ENCODE assay signal across 19 cellular contexts in the genomic region with DNA sequence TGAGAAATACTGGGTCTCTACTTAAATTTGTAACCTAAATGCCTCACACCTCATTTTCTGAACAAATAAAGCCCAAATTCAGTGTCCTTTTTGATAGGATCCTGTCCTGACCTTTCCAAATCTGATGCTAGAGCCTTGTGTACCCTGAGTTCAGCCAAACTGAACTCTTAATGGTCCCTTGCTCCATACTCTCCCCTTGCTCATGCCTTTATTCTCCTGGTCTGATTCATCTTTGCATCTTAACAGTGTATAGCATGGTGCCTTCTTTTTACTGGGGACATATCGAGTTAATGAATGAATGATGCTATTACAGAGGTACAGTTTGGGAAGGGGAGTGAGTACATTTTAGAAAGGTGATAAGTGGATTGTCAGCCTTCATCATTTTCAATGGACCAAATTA. TPM values are rescaled to one million over a fixed set of nuclear protein-coding genes. Genes with fewer than 3 reads are reported as not detected.
A peak's percentile ranks its signal among the peaks of the same experiment; 100 is the strongest.
DNase-seq lines count a peak whose midpoint lies in the region; ATAC-seq, FAIRE-seq and TF ChIP-seq lines count a peak whose summit lies in the region.
"Had no signal": no experiment of that assay in that cellular context is flagged by ENCODE, and none has a peak within 500 bp of the region (broad histone marks: within the 10 kb centered on the region; RNA-seq: fewer than 3 reads in every experiment).

No MANE protein-coding gene starts in this region.

- BruUV-seq in IMR-90 (replicated peaks; lab: Mats Ljungman, UMichigan) (no TSS peak), K562 (replicated peaks; lab: Mats Ljungman, UMichigan) (TSS peak; percentile 17)

- no peak overlapping the region for H2BK5ac ChIP-seq in IMR-90 (ENCODE audit: low read depth, low read length, poor library complexity, severe bottlenecking)

- H3K27me3 Mint-ChIP-seq in activated naive CD8-positive, alpha-beta T cell treated with anti-CD3 and anti-CD28 coated beads, Interleukin-2, amount 50 U/mL, for 24 hours: no peaks in the 10 kb centered on the region
- H3K27me3 Mint-ChIP-seq in activated naive CD8-positive, alpha-beta T cell treated with anti-CD3 and anti-CD28 coated beads for 36 hours: no peaks in the 10 kb centered on the region
- H3K27me3 Mint-ChIP-seq: B cell had no signal

- H3K14ac ChIP-seq in IMR-90 (replicated peaks; ENCODE audit: low read depth, low read length): 0 out of 2 replicates have a peak overlapping the region, but pooled peaks have one; percentile 2

- no peak overlapping the region for H3K4me2 ChIP-seq in IMR-90 (ENCODE audit: low read depth, low read length)
- H3K4me2 ChIP-seq in K562 (ENCODE audit: insufficient read depth, low read length): no peak overlapping the region
- H3K4me2 ChIP-seq: KMS-11 had no signal

- no peak overlapping the region for H3K4ac ChIP-seq in IMR-90 (ENCODE audit: low read depth, low read length)

- no peak overlapping the region for H3K9ac ChIP-seq in IMR-90 (ENCODE audit: low read depth, low read length)
- H3K9ac ChIP-seq in K562 (ENCODE audit: insufficient read depth in 1 of 2, low read depth in 2 of 2, low read length in 2 of 2): no peak overlapping the region
- H3K9ac ChIP-seq: KMS-11 had no signal

- H2AFZ ChIP-seq in IMR-90 (replicated peaks; ENCODE audit: low read length, poor library complexity) (no peak overlapping the region), K562 (ENCODE audit: low read depth, low read length) (no peak overlapping the region)

- no peak overlapping the region for H4K5ac ChIP-seq in IMR-90 (ENCODE audit: low read depth, low read length)

- H4K8ac ChIP-seq in IMR-90 (ENCODE audit: low read depth in 2 of 2, low read length in 2 of 2): no peak overlapping the region

- WGBS in IMR-90 (ENCODE audit: extremely low coverage in 2 of 2, insufficient read length in 1 of 2), 2 experiments: no CpG with 5 or more reads among the region's 1 CpG
- 80% methylated on average over 1 of the region's 1 CpG for WGBS in K562 (ENCODE audit: insufficient coverage, low coverage, missing lambda C conversion rate)
- WGBS in body of pancreas, 2 donors: 89 to 93% methylated on average over 1 of the region's 1 CpG

- no peak overlapping the region for H2BK15ac ChIP-seq in IMR-90 (ENCODE audit: low read depth, low read length)

- CTCF ChIA-PET in IMR-90 (lab: Yijun Ruan, JAX) (no interaction called here), K562 (lab: Yijun Ruan, JAX; ENCODE audit: low intra/inter-chr PET ratio) (no interaction called here)

- H2BK120ac ChIP-seq in IMR-90 (ENCODE audit: low read depth, low read length): no peak overlapping the region

- intact Hi-C loops in IMR-90 (cut with micrococcal nuclease) (no loop called here), K562 (cut with micrococcal nuclease) (no loop called here), body of pancreas (cut with DNase I) (no loop called here)

- no peak for TF ChIP-seq EP300 in K562 (IDR thresholded peaks at IDR 0.05; ENCODE audit: low read length)

- no peak overlapping the region for H3K56ac ChIP-seq in IMR-90 (ENCODE audit: extremely low read depth, insufficient read depth, low read length)

- H2AK5ac ChIP-seq in IMR-90 (ENCODE audit: low read depth, low read length): no peak overlapping the region

- peak overlapping the region; percentile 23 for H3K27ac Mint-ChIP-seq in activated naive CD8-positive, alpha-beta T cell treated with anti-CD3 and anti-CD28 coated beads, Interleukin-2, amount 50 U/mL, for 24 hours
- no peak overlapping the region for H3K27ac Mint-ChIP-seq in activated naive CD8-positive, alpha-beta T cell treated with anti-CD3 and anti-CD28 coated beads for 36 hours

- H3K27me3 ChIP-seq in IMR-90 (ENCODE audit: control insufficient read depth, insufficient read depth, low read length) (no peaks in the 10 kb centered on the region), K562 (ENCODE audit: control insufficient read depth in 2 of 2, insufficient read depth in 2 of 2, low read length in 2 of 2) (no peaks in the 10 kb centered on the region), neutrophil (no peaks in the 10 kb centered on the region), body of pancreas (no peaks in the 10 kb centered on the region)

- dilution Hi-C loops in IMR-90 (cut with HindIII; ENCODE audit: low sequenced_read_pairs, unreplicated experiment): no loop called here

- peak; percentile 29 for FAIRE-seq in K562 (lab: Jason Lieb, UNC)
- FAIRE-seq: HepG2 had no signal

- TF ChIP-seq CTCF in IMR-90 (conservative IDR thresholded peaks at IDR 0.05; ENCODE audit: low read depth, low read length) (no peak), K562 (IDR thresholded peaks at IDR 0.05 in 2 of 3, conservative IDR thresholded peaks at IDR 0.05 in 1 of 3; ENCODE audit: insufficient read depth in 2 of 3, low read depth in 1 of 3, low read length in 3 of 3) (no peak), neutrophil (IDR thresholded peaks at IDR 0.05) (no peak), body of pancreas (IDR thresholded peaks at IDR 0.05) (no peak)

- TF ChIP-seq RAD21 in IMR-90 (IDR thresholded peaks at IDR 0.05; ENCODE audit: low read length) (no peak), K562 (CRISPR knock-in tag; conservative IDR thresholded peaks at IDR 0.05 in 1 of 2, IDR thresholded peaks at IDR 0.05 in 1 of 2) (no peak)

- peaks cover 28% of the 10 kb centered on the region for H3K4me1 Mint-ChIP-seq in activated naive CD8-positive, alpha-beta T cell treated with anti-CD3 and anti-CD28 coated beads, Interleukin-2, amount 50 U/mL, for 24 hours
- peaks cover 25% of the 10 kb centered on the region for H3K4me1 Mint-ChIP-seq in activated naive CD8-positive, alpha-beta T cell treated with anti-CD3 and anti-CD28 coated beads for 36 hours

- H3K79me1 ChIP-seq in IMR-90 (ENCODE audit: low read depth in 1 of 2, low read length in 2 of 2): peaks cover 26 to 64% of the 10 kb centered on the region in 2 experiments

- POLR2A ChIA-PET in IMR-90 (lab: Charles Lee; ENCODE audit: unreplicated experiment): no interaction called here
- POLR2A ChIA-PET in K562 (lab: Yijun Ruan, JAX): interaction anchor here (0.8 kb wide), 1 partner anchor 11 kb away, joined by 3 read pairs; no protein-coding TSS in a partner anchor

- no peak overlapping the region; the same call in 1 of the 2 replicates for H3K18ac ChIP-seq in IMR-90 (ENCODE audit: low read depth, low read length)

- peaks cover 55% of the 10 kb centered on the region for H3K36me3 Mint-ChIP-seq in activated naive CD8-positive, alpha-beta T cell treated with anti-CD3 and anti-CD28 coated beads, Interleukin-2, amount 50 U/mL, for 24 hours (ENCODE audit: low read depth)
- H3K36me3 Mint-ChIP-seq in activated naive CD8-positive, alpha-beta T cell treated with anti-CD3 and anti-CD28 coated beads for 36 hours: peaks cover 37% of the 10 kb centered on the region

- H3K9me1 ChIP-seq in IMR-90 (ENCODE audit: insufficient read depth, low read length): peaks cover 6% of the 10 kb centered on the region
- no peaks in the 10 kb centered on the region for H3K9me1 ChIP-seq in K562 (ENCODE audit: control insufficient read depth, insufficient read depth, low read length)

- no peaks in the 10 kb centered on the region for H3K9me3 Mint-ChIP-seq in activated naive CD8-positive, alpha-beta T cell treated with anti-CD3 and anti-CD28 coated beads, Interleukin-2, amount 50 U/mL, for 24 hours
- H3K9me3 Mint-ChIP-seq in activated naive CD8-positive, alpha-beta T cell treated with anti-CD3 and anti-CD28 coated beads for 36 hours: no peaks in the 10 kb centered on the region
- H3K9me3 Mint-ChIP-seq: H9 had no signal

- peaks cover 73% of the 10 kb centered on the region for H3K79me2 ChIP-seq in K562 (ENCODE audit: control insufficient read depth, insufficient read depth, low read length)

- no peak for ATAC-seq in activated naive CD8-positive, alpha-beta T cell treated with anti-CD3 and anti-CD28 coated beads, Interleukin-2, amount 50 U/mL, for 24 hours
- no peak for ATAC-seq in IMR-90 (ENCODE audit: low read depth)
- ATAC-seq in K562: 0 out of 3 replicates have a peak, but pooled peaks have one; percentile 13
- ATAC-seq in body of pancreas: no peak
- ATAC-seq in HG02623 (IDR thresholded peaks at IDR 0.05; ENCODE audit: unreplicated experiment): no peak
- ATAC-seq: HepG2 had no signal

- H3K23ac ChIP-seq in IMR-90 (ENCODE audit: low read depth, low read length): no peak overlapping the region

- no peak overlapping the region for H2AK9ac ChIP-seq in IMR-90 (replicated peaks; ENCODE audit: low read depth, low read length, poor library complexity)

- no peak overlapping the region for H2BK20ac ChIP-seq in IMR-90 (ENCODE audit: low read depth, low read length)

- H4K91ac ChIP-seq in IMR-90 (ENCODE audit: insufficient read depth, low read depth, low read length): no peak overlapping the region

- H3K4me3 Mint-ChIP-seq in activated naive CD8-positive, alpha-beta T cell treated with anti-CD3 and anti-CD28 coated beads, Interleukin-2, amount 50 U/mL, for 24 hours: no peak overlapping the region
- H3K4me3 Mint-ChIP-seq in activated naive CD8-positive, alpha-beta T cell treated with anti-CD3 and anti-CD28 coated beads for 36 hours: no peak overlapping the region
- H3K4me3 Mint-ChIP-seq: B cell, H9 had no signal

- H3K27ac ChIP-seq in IMR-90 (ENCODE audit: insufficient read depth, low read length) (no peak overlapping the region), K562 (ENCODE audit: extremely low read depth, low read depth, low read length) (no peak overlapping the region), neutrophil (peak overlapping the region; percentile 71), body of pancreas (no peak overlapping the region)
- H3K27ac ChIP-seq: KMS-11 had no signal

- no peak for TF ChIP-seq POLR2A in IMR-90 (IDR thresholded peaks at IDR 0.05; ENCODE audit: low read depth, low read length)
- no peak for TF ChIP-seq POLR2A in K562 (conservative IDR thresholded peaks at IDR 0.05)
- TF ChIP-seq POLR2A in body of pancreas (IDR thresholded peaks at IDR 0.05): no peak

- no peaks in the 10 kb centered on the region for H3K9me3 ChIP-seq in IMR-90 (ENCODE audit: control insufficient read depth, insufficient read depth, low read length)
- H3K9me3 ChIP-seq in K562 (replicated peaks; ENCODE audit: control insufficient read depth, insufficient read depth, low read depth, low read length): no peaks in the 10 kb centered on the region
- no peaks in the 10 kb centered on the region for H3K9me3 ChIP-seq in neutrophil
- no peaks in the 10 kb centered on the region for H3K9me3 ChIP-seq in body of pancreas

- H3K36me3 ChIP-seq in IMR-90 (ENCODE audit: control insufficient read depth, insufficient read depth, low read length): peaks cover 20% of the 10 kb centered on the region
- H3K36me3 ChIP-seq in K562 (ENCODE audit: control insufficient read depth, insufficient read depth, low read length): peaks cover 79% of the 10 kb centered on the region; the same call in 2 of the 3 replicates
- H3K36me3 ChIP-seq in neutrophil: peaks cover 42% of the 10 kb centered on the region
- peaks cover 0 to 7% of the 10 kb centered on the region in 2 donors for H3K36me3 ChIP-seq in body of pancreas (replicated peaks in 1 of 2; ENCODE audit: insufficient read depth in 1 of 2, low read depth in 2 of 2)

- H4K20me1 ChIP-seq in IMR-90 (ENCODE audit: insufficient read depth, low read length) (peaks cover 21% of the 10 kb centered on the region; the same call in 1 of the 2 replicates), K562 (replicated peaks; ENCODE audit: control insufficient read depth, insufficient read depth, low read length) (0 out of 2 replicates have a peak, but pooled peaks cover 3% of the 10 kb centered on the region)

- H3K4me1 ChIP-seq in IMR-90 (ENCODE audit: control insufficient read depth, insufficient read depth, low read length): peaks cover 8% of the 10 kb centered on the region
- peaks cover 0 to 2% of the 10 kb centered on the region in 2 experiments; a peak in 2 of 5 replicates for H3K4me1 ChIP-seq in K562 (replicated peaks in 1 of 2; ENCODE audit: control insufficient read depth in 2 of 2, insufficient read depth in 2 of 2, low read length in 2 of 2)
- H3K4me1 ChIP-seq in neutrophil (ENCODE audit: control insufficient read depth in 1 of 2, insufficient read depth in 1 of 2, low read depth in 1 of 2, low read length in 1 of 2): peaks cover 13 to 16% of the 10 kb centered on the region in 2 experiments
- H3K4me1 ChIP-seq in body of pancreas: peaks cover 38% of the 10 kb centered on the region

- in situ Hi-C loops in IMR-90 (cut with MboI; ENCODE audit: low sequenced_read_pairs): no loop called here
- in situ Hi-C loops in K562 (cut with MboI): no loop called here

- DNase-seq in activated naive CD8-positive, alpha-beta T cell treated with anti-CD3 and anti-CD28 coated beads, Interleukin-2, amount 50 U/mL, for 24 hours: no peak
- DNase-seq in activated naive CD8-positive, alpha-beta T cell treated with anti-CD3 and anti-CD28 coated beads for 36 hours: no peak
- no peak for DNase-seq in IMR-90
- no peak for DNase-seq in K562 (ENCODE audit: extremely low read depth in 1 of 4, low spot score in 3 of 4)
- no peak for DNase-seq in body of pancreas
- no peak for DNase-seq in stimulated activated CD4-positive, alpha-beta T cell treated with anti-CD3 and anti-CD28 coated beads, Interleukin-12 subunit alpha, Interleukin-12 subunit beta, amount 100 ng/mL, for 4 hours
- DNase-seq: DMS79, H9, NCI-H1417, NCI-H187, NCI-H2107, NCI-H510A, RPMI8226, SHP77 treated with DMSO at 0.1 percent for 48 hours had no signal

- H3K4me3 ChIP-seq in IMR-90 (ENCODE audit: insufficient read depth, low read depth, low read length) (no peak overlapping the region), K562 (no peak overlapping the region), neutrophil (ENCODE audit: low read depth in 1 of 2, low read length in 1 of 2) (no peak overlapping the region), body of pancreas (no peak overlapping the region)

RNA-seq across cellular contexts. Expression of a gene that starts 9.2 kb away (rescaled TPM):
- 10 to 100 TPM; 64.0 to 66.4 TPM for total RNA-seq in activated naive CD8-positive, alpha-beta T cell treated with anti-CD3 and anti-CD28 coated beads for 36 hours
- total RNA-seq in IMR-90 (2012; rRNA removed) (31.0 and 34.2 TPM in 2 replicates), K562 (2014; rRNA removed) (27.7 and 29.5 TPM in 2 replicates), K562 (2014; rRNA removed; fragmentation: Illumina TruSeq; extraction: Trizol) (36.7 and 45.4 TPM in 2 replicates), K562 (2015; rRNA removed; fragmentation: Illumina TruSeq; extraction: Trizol) (39.1 TPM in 2 replicates), K562 (2021) (51.0 and 54.3 TPM in 2 replicates), body of pancreas (10 to 100 TPM; 29.8 to 32.0 TPM)
- polyA plus RNA-seq in IMR-90 (2012; rRNA removed) (7.7 and 8.1 TPM in 2 replicates), K562 (2011; rRNA removed) (13.9 and 15.7 TPM in 2 replicates), K562 (2014; fragmentation: Illumina TruSeq; extraction: Trizol) (20.9 and 24.7 TPM in 2 replicates), K562 (2014; fragmentation: Nextera tagmentation; extraction: Ambion mirVana) (1 to 10 TPM; 3.8 to 5.5 TPM), K562 (2014; rRNA removed) (12.4 and 15.8 TPM in 2 replicates)
- polyA plus RNA-seq in IMR-90 (2012; cell fraction: cytosol; rRNA removed): 2.4 and 3.2 TPM in 2 replicates
- 5.7 and 14.9 TPM in 2 replicates for polyA plus RNA-seq in IMR-90 (2012; cell fraction: nucleus; rRNA removed; ENCODE audit: low replicate concordance)
- total RNA-seq in K562 (2011; cell fraction: chromatin; rRNA removed; ENCODE audit: low replicate concordance): 86.2 and 191 TPM in 2 replicates
- 42.7 and 55.9 TPM in 2 replicates for total RNA-seq in K562 (2011; cell fraction: nucleolus; rRNA removed)
- 72.0 and 78.1 TPM in 2 replicates for total RNA-seq in K562 (2011; cell fraction: nucleoplasm; rRNA removed)
- 8.4 and 10.3 TPM in 2 replicates for polyA plus RNA-seq in K562 (2011; cell fraction: cytosol; rRNA removed)
- polyA plus RNA-seq in K562 (2011; cell fraction: nucleus; rRNA removed): 19.7 and 21.4 TPM in 2 replicates
- polyA plus RNA-seq in K562 (2012): 16.7 and 20.4 TPM in 2 replicates
- 50.9 and 58.5 TPM in 2 replicates for polyA minus RNA-seq in K562 (2011; rRNA and poly(A)+ RNA removed)
- 27.5 and 32.6 TPM in 2 replicates for polyA minus RNA-seq in K562 (2011; cell fraction: cytosol; rRNA and poly(A)+ RNA removed)
- polyA minus RNA-seq in K562 (2011; cell fraction: nucleus; rRNA and poly(A)+ RNA removed): 31.2 and 53.8 TPM in 2 replicates

RNA-seq across cellular contexts. Expression of a gene that starts 56.1 kb away (rescaled TPM):
- total RNA-seq in activated naive CD8-positive, alpha-beta T cell treated with anti-CD3 and anti-CD28 coated beads for 36 hours: 1 to 10 TPM; 1.4 to 1.5 TPM
- total RNA-seq in IMR-90 (2012; rRNA removed) (0.90 and 1.7 TPM in 2 replicates), K562 (2014; rRNA removed) (19.1 and 25.8 TPM in 2 replicates), K562 (2014; rRNA removed; fragmentation: Illumina TruSeq; extraction: Trizol) (2.5 and 5.2 TPM in 2 replicates), K562 (2015; rRNA removed; fragmentation: Illumina TruSeq; extraction: Trizol) (7.5 and 7.8 TPM in 2 replicates), K562 (2021) (32.2 and 35.4 TPM in 2 replicates), body of pancreas (10 to 100 TPM; 33.7 to 63.9 TPM)
- polyA plus RNA-seq in IMR-90 (2012; rRNA removed) (2.4 TPM in 2 replicates), K562 (2011; rRNA removed) (14.8 and 21.0 TPM in 2 replicates), K562 (2014; fragmentation: Illumina TruSeq; extraction: Trizol) (7.0 and 15.9 TPM in 2 replicates), K562 (2014; fragmentation: Nextera tagmentation; extraction: Ambion mirVana) (under 1 TPM; 0.76 to 0.89 TPM), K562 (2014; rRNA removed) (17.9 and 24.9 TPM in 2 replicates)
- polyA plus RNA-seq in IMR-90 (2012; cell fraction: cytosol; rRNA removed): 2.5 TPM in 2 replicates
- 5.8 and 8.5 TPM in 2 replicates for polyA plus RNA-seq in IMR-90 (2012; cell fraction: nucleus; rRNA removed; ENCODE audit: low replicate concordance)
- total RNA-seq in K562 (2011; cell fraction: chromatin; rRNA removed; ENCODE audit: low replicate concordance): 41.6 and 132 TPM in 2 replicates
- total RNA-seq in K562 (2011; cell fraction: nucleolus; rRNA removed): 128 and 136 TPM in 2 replicates
- 69.4 and 76.7 TPM in 2 replicates for total RNA-seq in K562 (2011; cell fraction: nucleoplasm; rRNA removed)
- polyA plus RNA-seq in K562 (2011; cell fraction: cytosol; rRNA removed): 21.8 and 41.8 TPM in 2 replicates
- 77.2 and 115 TPM in 2 replicates for polyA plus RNA-seq in K562 (2011; cell fraction: nucleus; rRNA removed)
- polyA plus RNA-seq in K562 (2012): 11.4 and 14.2 TPM in 2 replicates
- 7.1 and 8.8 TPM in 2 replicates for polyA minus RNA-seq in K562 (2011; rRNA and poly(A)+ RNA removed)
- 19.2 and 19.8 TPM in 2 replicates for polyA minus RNA-seq in K562 (2011; cell fraction: cytosol; rRNA and poly(A)+ RNA removed)
- polyA minus RNA-seq in K562 (2011; cell fraction: nucleus; rRNA and poly(A)+ RNA removed): 29.4 and 31.4 TPM in 2 replicates
